23 cellular contexts compared by ENCODE assay signal in the genomic region with DNA sequence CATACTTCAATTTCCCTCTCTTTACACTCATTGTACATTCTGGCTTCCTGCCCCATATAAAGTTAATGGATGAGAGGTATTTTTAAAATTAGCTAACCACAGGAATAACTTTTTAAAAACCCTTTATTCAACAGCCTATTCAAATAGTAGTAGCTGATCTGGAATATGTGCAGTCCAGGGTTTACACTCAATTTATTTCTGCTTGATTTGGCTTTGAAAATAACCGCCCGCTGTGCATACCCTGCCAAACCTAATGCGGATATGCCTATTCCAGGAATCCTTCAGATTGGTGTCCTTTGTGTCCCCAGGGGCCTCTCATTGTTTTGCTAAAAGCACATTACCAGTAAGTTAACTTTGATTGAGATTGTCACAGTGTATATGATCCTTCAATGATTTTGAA.
"Had no signal": no experiment of that assay in that cellular context is flagged by ENCODE, and none has a peak within 500 bp of the region (broad histone marks: within the 10 kb centered on the region; RNA-seq: fewer than 3 reads in every experiment).

No MANE protein-coding gene starts in this region.

- ATAC-seq: activated CD4-positive, CD25-positive, alpha-beta regulatory T cell treated with anti-CD3 and anti-CD28 coated beads, Interleukin-2, amount 50 U/mL, for 24 hours; activated CD8-positive, alpha-beta memory T cell treated with anti-CD3 and anti-CD28 coated beads, Interleukin-2, amount 10 ng/mL, durations not matched to agents 7 days and 5 days; activated naive CD8-positive, alpha-beta T cell treated with anti-CD3 and anti-CD28 coated beads, Interleukin-2, amount 50 U/mL, for 24 hours; body of pancreas; gastroesophageal sphincter; heart left ventricle; left cardiac atrium; natural killer cell; right cardiac atrium; stimulated activated naive CD8-positive, alpha-beta T cell treated with anti-CD3 and anti-CD28 coated beads, Interleukin-15, Interleukin-2, amounts not matched to agents 100 U/mL and 50 U/mL, for 24 hours; upper lobe of right lung had no signal

- H3K9me3 ChIP-seq: body of pancreas, gastroesophageal sphincter, heart left ventricle, ovary, prostate gland, upper lobe of right lung had no signal

- H3K36me3 ChIP-seq: cardiac muscle cell, gastroesophageal sphincter, heart left ventricle, ovary, prostate gland, upper lobe of right lung had no signal

- H3K4me1 ChIP-seq: body of pancreas, gastroesophageal sphincter, heart left ventricle, prostate gland, upper lobe of right lung had no signal

- H3K27me3 ChIP-seq: body of pancreas, cardiac muscle cell, gastroesophageal sphincter, heart left ventricle, ovary, upper lobe of right lung had no signal

- H3K4me3 ChIP-seq: body of pancreas, cardiac muscle cell, gastroesophageal sphincter, heart left ventricle, ovary, prostate gland, upper lobe of right lung had no signal

- DNase-seq: activated CD4-positive, alpha-beta memory T cell treated with anti-CD3 and anti-CD28 coated beads, Interleukin-2, amount 10 ng/mL, durations not matched to agents 7 days and 5 days; activated CD4-positive, alpha-beta T cell treated with anti-CD3 and anti-CD28 coated beads, Interleukin-2, amount 10 ng/mL, durations not matched to agents 24 days and 14 days; activated CD8-positive, alpha-beta memory T cell treated with anti-CD3 and anti-CD28 coated beads, Interleukin-2, amount 10 ng/mL, durations not matched to agents 7 days and 5 days; activated gamma-delta T cell; activated naive CD4-positive, alpha-beta T cell treated with anti-CD3 and anti-CD28 coated beads, Interleukin-2, amount 50 U/mL, for 16 hours; activated naive CD8-positive, alpha-beta T cell treated with anti-CD3 and anti-CD28 coated beads, Interleukin-2, amount 50 U/mL, for 24 hours; body of pancreas; cortex of kidney; heart left ventricle; islet precursor cell; left cardiac atrium; midbrain; natural killer cell; ovary; right cardiac atrium; stimulated activated CD4-positive, alpha-beta T cell treated with anti-CD3 and anti-CD28 coated beads, Interleukin-4, amount 100 ng/mL, for 24 hours; stimulated activated naive CD8-positive, alpha-beta T cell treated with anti-CD3 and anti-CD28 coated beads, Interleukin-15, Interleukin-2, amounts not matched to agents 100 U/mL and 50 U/mL, for 24 hours; upper lobe of right lung had no signal

- H3K27ac ChIP-seq: body of pancreas, cardiac muscle cell, epithelial cell of prostate, gastroesophageal sphincter, heart left ventricle, ovary, prostate gland, upper lobe of right lung had no signal
